In genomic region chr2:68250652-68251186, GRCh38 we compare ENCODE assay signal across 8 cellular contexts. TPM values are rescaled to one million over a fixed set of nuclear protein-coding genes. Genes with fewer than 3 reads are reported as not detected.
DNase-seq lines count a peak whose midpoint lies in the region; ATAC-seq and TF ChIP-seq lines count a peak whose summit lies in the region.

No MANE protein-coding gene starts in this region.

- H3K27me3 Mint-ChIP-seq in MCF 10A (ENCODE audit: insufficient read depth, unreplicated experiment) (no peaks in the 10 kb centered on the region), mesothelial cell of epicardium (ENCODE audit: low read depth) (no peaks in the 10 kb centered on the region)

- no peak for TF ChIP-seq CTCF in right atrium auricular region (IDR thresholded peaks at IDR 0.05)
- no peak for TF ChIP-seq CTCF in MCF 10A (IDR thresholded peaks at IDR 0.05; ENCODE audit: unreplicated experiment)
- TF ChIP-seq CTCF in mesothelial cell of epicardium (IDR thresholded peaks at IDR 0.05; ENCODE audit: unreplicated experiment), result no peak

- H3K4me3 ChIP-seq in right atrium auricular region (peak overlapping the region; percentile 70 to 85), aorta (ENCODE audit: low read length in 2 of 2) (peak overlapping the region; percentile 96 to 100)

- peaks cover 18% of the 10 kb centered on the region for H3K4me1 Mint-ChIP-seq in MCF 10A (ENCODE audit: insufficient read depth, unreplicated experiment)
- H3K4me1 Mint-ChIP-seq in mesothelial cell of epicardium, result peaks cover 23% of the 10 kb centered on the region

- CTCF ChIA-PET in MCF 10A (lab: Yijun Ruan, JAX), result interaction anchor here (0.6 to 2.7 kb wide), 11 partner anchors 13 to 111 kb away, joined by 3 to 20 read pairs (median 3); no protein-coding TSS in a partner anchor

- ATAC-seq in Right ventricle myocardium inferior (no peak), aorta (ENCODE audit: low FRiP score) (no peak), HG02884 (IDR thresholded peaks at IDR 0.05; ENCODE audit: unreplicated experiment) (no peak)

- peak overlapping the region; percentile 96 for H3K27ac Mint-ChIP-seq in MCF 10A (ENCODE audit: low read depth, unreplicated experiment)
- peak overlapping the region; percentile 95 for H3K27ac Mint-ChIP-seq in mesothelial cell of epicardium

- H3K4me1 ChIP-seq in right atrium auricular region, result peaks cover 0 to 59% of the 10 kb centered on the region in 2 donors
- H3K4me1 ChIP-seq in aorta (ENCODE audit: control insufficient read depth in 1 of 2, insufficient read depth in 2 of 2, low read length in 2 of 2), result peaks cover 0 to 11% of the 10 kb centered on the region in 2 donors

- H3K36me3 Mint-ChIP-seq in MCF 10A (ENCODE audit: insufficient read depth, unreplicated experiment), result peaks cover 5% of the 10 kb centered on the region
- no peaks in the 10 kb centered on the region for H3K36me3 Mint-ChIP-seq in mesothelial cell of epicardium

- TSS peak; percentile 34 for BruUV-seq in MCF 10A (replicated peaks; lab: Mats Ljungman, UMichigan)

- POLR2A ChIA-PET in MCF 10A (lab: Yijun Ruan, JAX), result interaction anchor here (0.6 to 10.3 kb wide), 18 partner anchors 9 to 1448 kb away, joined by 3 to 308 read pairs (median 5); partner anchors contain the start of genes APLF, C1D, FBXO48 and PNO1

- intact Hi-C loops in Right ventricle myocardium inferior (cut with DNase I) (loop anchor here (2.0 to 5.0 kb wide), 3 partner anchors 37 to 128 kb away; no protein-coding TSS in a partner anchor), MCF 10A (cut with micrococcal nuclease) (loop anchor here (2.0 to 10.0 kb wide), 5 partner anchors 37 to 686 kb away; partner anchors contain the start of gene PNO1), aorta (cut with DNase I) (loop anchor here (1.0 to 10.0 kb wide), 3 partner anchors 53 to 574 kb away; partner anchors contain the start of gene PNO1 (in 1 of the 2))

- peak overlapping the region; percentile 88 to 93 for H3K27ac ChIP-seq in right atrium auricular region
- H3K27ac ChIP-seq in aorta (ENCODE audit: low read depth in 1 of 2, low read length in 2 of 2), result peak overlapping the region in 1 of 2 donors; percentile 99

- no peaks in the 10 kb centered on the region for H3K36me3 ChIP-seq in right atrium auricular region
- no peaks in the 10 kb centered on the region for H3K36me3 ChIP-seq in aorta (ENCODE audit: control insufficient read depth in 1 of 2, insufficient read depth in 2 of 2, low read length in 1 of 2)

- peak overlapping the region; percentile 99 for H3K4me3 Mint-ChIP-seq in MCF 10A (ENCODE audit: unreplicated experiment)
- H3K4me3 Mint-ChIP-seq in mesothelial cell of epicardium, result peak overlapping the region; percentile 79

- WGBS in aorta, 2 donors, result 6 to 7% methylated on average over 15 of the region's 15 CpGs

- H3K9me3 ChIP-seq in right atrium auricular region (no peaks in the 10 kb centered on the region), aorta (ENCODE audit: control insufficient read depth, low read length) (no peaks in the 10 kb centered on the region)

- no peaks in the 10 kb centered on the region for H3K9me3 Mint-ChIP-seq in MCF 10A (ENCODE audit: unreplicated experiment)
- H3K9me3 Mint-ChIP-seq in mesothelial cell of epicardium, result no peaks in the 10 kb centered on the region

- H3K27me3 ChIP-seq in right atrium auricular region, result no peaks in the 10 kb centered on the region
- peaks cover 0 to 2% of the 10 kb centered on the region in 2 donors for H3K27me3 ChIP-seq in aorta (ENCODE audit: control insufficient read depth in 1 of 2, insufficient read depth in 2 of 2, low read length in 1 of 2)

- DNase-seq in right atrium auricular region (ENCODE audit: low spot score), result no peak
- DNase-seq in Right ventricle myocardium inferior (ENCODE audit: missing footprints), result no peak
- DNase-seq in MCF 10A (ENCODE audit: unreplicated experiment), result no peak
- no peak for DNase-seq in mesothelial cell of epicardium (ENCODE audit: low spot score in 2 of 2, unreplicated experiment in 2 of 2)
- no peak for DNase-seq in aorta
- no peak for DNase-seq in cerebellar nuclear complex (lab: John Stamatoyannopoulos, UW)
- no peak for DNase-seq in NCI-H345 (lab: John Stamatoyannopoulos, UW)

RNA-seq across cellular contexts. Expression of gene PPP3R1, which starts 1.6 kb away (rescaled TPM):
- 10 to 100 TPM; 16.7 to 18.4 TPM for total RNA-seq in right atrium auricular region
- 41.6 TPM for total RNA-seq in Right ventricle myocardium inferior
- total RNA-seq in MCF 10A (2022), result 50.9 and 54.6 TPM in 2 replicates
- 58.2 to 64.6 TPM (median 62.8 TPM) in 3 replicates for total RNA-seq in mesothelial cell of epicardium
- total RNA-seq in aorta, result 10 to 100 TPM; 50.4 to 51.0 TPM
- 10 to 100 TPM; 16.6 to 22.5 TPM for polyA plus RNA-seq in aorta
